Comparison of ENCODE assay signal across 21 cellular contexts in genomic region chr2:1900736-1901135, GRCh38.
DNase-seq lines count a peak whose midpoint lies in the region; ATAC-seq, FAIRE-seq and TF ChIP-seq lines count a peak whose summit lies in the region.
"Had no signal": no experiment of that assay in that cellular context is flagged by ENCODE, and none has a peak within 500 bp of the region (broad histone marks: within the 10 kb centered on the region; RNA-seq: fewer than 3 reads in every experiment).

No MANE protein-coding gene starts in this region.

- H3K4me1 ChIP-seq in H1 (replicated peaks in 1 of 4; ENCODE audit: control insufficient read depth in 3 of 4, insufficient read depth in 4 of 4, low read length in 3 of 4), result no peaks in the 10 kb centered on the region
- H3K4me1 ChIP-seq: left lung, upper lobe of left lung had no signal

- no peaks in the 10 kb centered on the region for H3K4me1 Mint-ChIP-seq in osteocyte (ENCODE audit: unreplicated experiment)
- H3K4me1 Mint-ChIP-seq: activated naive CD4-positive, alpha-beta T cell treated with anti-CD3 and anti-CD28 coated beads, Interleukin-2, amount 50 U/mL, for 24 hours; CD14-positive monocyte had no signal

- no peak overlapping the region for H2BK15ac ChIP-seq in H1 (ENCODE audit: low read length)

- H3K23ac ChIP-seq in H1 (ENCODE audit: insufficient read length), result no peak overlapping the region

- no peak overlapping the region for H2AK5ac ChIP-seq in H1 (ENCODE audit: low read depth, low read length)

- H2BK20ac ChIP-seq in H1 (ENCODE audit: low read length), result no peak overlapping the region

- no peaks in the 10 kb centered on the region for H3K36me3 ChIP-seq in H1 (ENCODE audit: control insufficient read depth in 2 of 4, insufficient read depth in 4 of 4, low read length in 3 of 4)
- H3K36me3 ChIP-seq: left lung, upper lobe of left lung had no signal

- H3K9me3 ChIP-seq in H1 (ENCODE audit: insufficient read depth in 2 of 2, low read depth in 1 of 2, low read length in 1 of 2), result no peaks in the 10 kb centered on the region
- H3K9me3 ChIP-seq: left lung, mucosa of descending colon, upper lobe of left lung had no signal

- no peaks in the 10 kb centered on the region for H3K27me3 ChIP-seq in H1 (replicated peaks in 1 of 4; ENCODE audit: control insufficient read depth in 3 of 4, extremely low read depth in 1 of 4, insufficient read depth in 3 of 4, low read length in 3 of 4)
- H3K27me3 ChIP-seq: upper lobe of left lung had no signal

- no peaks in the 10 kb centered on the region for H3K36me3 Mint-ChIP-seq in osteocyte (ENCODE audit: unreplicated experiment)
- H3K36me3 Mint-ChIP-seq: activated naive CD4-positive, alpha-beta T cell treated with anti-CD3 and anti-CD28 coated beads, Interleukin-2, amount 50 U/mL, for 24 hours; CD14-positive monocyte had no signal

- H3K27ac ChIP-seq in H1 (ENCODE audit: low read depth, low read length), result no peak overlapping the region
- H3K27ac ChIP-seq: GM23248, left lung, upper lobe of left lung had no signal

- no peak overlapping the region for H3K4me3 Mint-ChIP-seq in osteocyte (ENCODE audit: unreplicated experiment)
- H3K4me3 Mint-ChIP-seq: activated naive CD4-positive, alpha-beta T cell treated with anti-CD3 and anti-CD28 coated beads, Interleukin-2, amount 50 U/mL, for 24 hours; CD14-positive monocyte; T-helper 1 cell treated with Interleukin-12 subunit alpha and Interleukin-12 subunit beta and Interleukin-4 antibody, amounts not matched to agents 30 μg/mL and 1 μg/mL, for 36 hours had no signal

- H2AFZ ChIP-seq in H1 (ENCODE audit: low read length), result no peak overlapping the region
- H2AFZ ChIP-seq: GM23248 had no signal

- no peak overlapping the region for H3K4ac ChIP-seq in H1 (replicated peaks; ENCODE audit: insufficient read length, low read depth, low read length)

- WGBS in H1 (ENCODE audit: extremely low coverage in 1 of 2, insufficient coverage in 1 of 2, insufficient read length in 1 of 2, insufficient replicate concordance in 2 of 2, low coverage in 1 of 2, low lambda C conversion rate in 2 of 2, missing lambda C conversion rate in 1 of 2), 2 experiments, result 61% methylated on average over 12 of the region's 12 CpGs; no CpG with 5 or more reads in 1 of the 2 experiments

- H3K4me3 ChIP-seq in H1 (ENCODE audit: extremely low read depth in 1 of 4, insufficient read depth in 2 of 4, low read depth in 3 of 4, low read length in 4 of 4), result no peak overlapping the region
- H3K4me3 ChIP-seq: GM23248, left lung, mucosa of descending colon, upper lobe of left lung had no signal

- no peak overlapping the region for H3K56ac ChIP-seq in H1 (replicated peaks; ENCODE audit: insufficient read length, low read depth, low read length)

- H4K91ac ChIP-seq in H1 (replicated peaks; ENCODE audit: insufficient read length, low read length), result no peak overlapping the region

- H3K4me2 ChIP-seq in H1 (ENCODE audit: insufficient read depth in 1 of 2, low read depth in 2 of 2, low read length in 2 of 2), result no peak overlapping the region

- no peak for ATAC-seq in Right ventricle myocardium inferior
- ATAC-seq: left lung; mucosa of descending colon; sciatic nerve; stimulated activated naive CD8-positive, alpha-beta T cell treated with anti-CD3 and anti-CD28 coated beads, Interleukin-15, Interleukin-2, amounts not matched to agents 100 U/mL and 50 U/mL, for 24 hours had no signal

- no peak for TF ChIP-seq EP300 in H1 (IDR thresholded peaks at IDR 0.05; ENCODE audit: borderline replicate concordance in 1 of 2, low read depth in 2 of 2, low read length in 2 of 2)

- intact Hi-C loops in Right ventricle myocardium inferior (cut with DNase I), result no loop called here

- no peaks in the 10 kb centered on the region for H3K79me2 ChIP-seq in H1 (ENCODE audit: control insufficient read depth in 1 of 2, insufficient read depth in 2 of 2, low read length in 2 of 2)

- H3K9me3 Mint-ChIP-seq in osteocyte (ENCODE audit: unreplicated experiment), result peaks cover 2% of the 10 kb centered on the region
- H3K9me3 Mint-ChIP-seq: activated naive CD4-positive, alpha-beta T cell treated with anti-CD3 and anti-CD28 coated beads, Interleukin-2, amount 50 U/mL, for 24 hours; CD14-positive monocyte; T-helper 1 cell treated with Interleukin-12 subunit alpha and Interleukin-12 subunit beta and Interleukin-4 antibody, amounts not matched to agents 30 μg/mL and 1 μg/mL, for 36 hours had no signal

- TF ChIP-seq RAD21 in H1 (IDR thresholded peaks at IDR 0.05 in 1 of 2, conservative IDR thresholded peaks at IDR 0.05 in 1 of 2; ENCODE audit: low read depth in 2 of 2, low read length in 2 of 2), result peak; percentile 80 to 83

- no peak for TF ChIP-seq POLR2A in H1 (IDR thresholded peaks at IDR 0.05; ENCODE audit: control extremely low read depth in 1 of 2, low read depth in 2 of 2, low read length in 2 of 2)

- H4K20me1 ChIP-seq in H1 (replicated peaks in 1 of 2; ENCODE audit: control insufficient read depth in 1 of 2, insufficient read depth in 2 of 2, low read length in 2 of 2), result peaks cover 0 to 1% of the 10 kb centered on the region in 2 experiments

- TF ChIP-seq CTCF in H1 (IDR thresholded peaks at IDR 0.05; ENCODE audit: control extremely low read depth in 1 of 3, insufficient read depth in 1 of 3, low read depth in 1 of 3, low read length in 3 of 3) (peak; percentile 96 to 99 (median 97)), osteocyte (IDR thresholded peaks at IDR 0.05) (peak; percentile 11)

- H3K79me1 ChIP-seq in H1 (ENCODE audit: low read depth, low read length), result no peaks in the 10 kb centered on the region

- peak; percentile 97 for FAIRE-seq in H1 (lab: Jason Lieb, UNC)
- FAIRE-seq: frontal cortex had no signal

- no peak overlapping the region for H3K9ac ChIP-seq in H1 (replicated peaks in 1 of 4; ENCODE audit: extremely low read depth in 1 of 4, low read depth in 3 of 4, low read length in 3 of 4)
- H3K9ac ChIP-seq: GM23248 had no signal

- H3K14ac ChIP-seq in H1 (ENCODE audit: insufficient read length), result no peak overlapping the region

- 0 out of 2 replicates have a peak overlapping the region, but pooled peaks have one; percentile 6 for H3K18ac ChIP-seq in H1 (ENCODE audit: extremely low read depth, low read length)

- no peak overlapping the region for H4K5ac ChIP-seq in H1 (ENCODE audit: insufficient read length, low read depth, low read length)

- no peaks in the 10 kb centered on the region for H3K23me2 ChIP-seq in H1 (ENCODE audit: low read depth, low read length)

- H2BK5ac ChIP-seq in H1 (ENCODE audit: low read depth, low read length), result no peak overlapping the region

- peak; percentile 32 for DNase-seq in NCI-H748 (lab: John Stamatoyannopoulos, UW; ENCODE audit: unreplicated experiment)
- no peak for DNase-seq in NCI-H748 treated with DMSO at 0.1 percent for 48 hours (lab: John Stamatoyannopoulos, UW)
- peak; percentile 30 to 57 for DNase-seq in NCI-H1930 (lab: John Stamatoyannopoulos, UW)
- peak; percentile 59 to 72 for DNase-seq in H1 (ENCODE audit: low read depth in 1 of 2, low spot score in 2 of 2)
- DNase-seq in osteocyte (ENCODE audit: extremely low spot score, unreplicated experiment), result no peak
- DNase-seq in Right ventricle myocardium inferior (ENCODE audit: missing footprints), result no peak
- DNase-seq in KG1 (lab: John Stamatoyannopoulos, UW), result no peak
- DNase-seq in activated CD8-positive, alpha-beta memory T cell treated with anti-CD3 and anti-CD28 coated beads, Interleukin-2, amount 50 U/mL, for 48 hours, result no peak
- DNase-seq: activated CD4-positive, alpha-beta T cell treated with anti-CD3 and anti-CD28 coated beads, Interleukin-2, amount 50 U/mL, for 4 hours; activated T-cell treated with anti-CD3 and anti-CD28 coated beads, Interleukin-2, amount 50 U/mL, for 1 hour; GM23248; left lung; mucosa of descending colon; NCI-H1092; stimulated activated naive CD8-positive, alpha-beta T cell treated with anti-CD3 and anti-CD28 coated beads, Interleukin-15, Interleukin-2, amounts not matched to agents 100 U/mL and 50 U/mL, for 24 hours; upper lobe of left lung had no signal

- H2BK120ac ChIP-seq in H1 (replicated peaks; ENCODE audit: low read depth, low read length), result no peak overlapping the region

- H3K27me3 Mint-ChIP-seq in osteocyte (ENCODE audit: unreplicated experiment), result peaks cover 48% of the 10 kb centered on the region
- H3K27me3 Mint-ChIP-seq: activated naive CD4-positive, alpha-beta T cell treated with anti-CD3 and anti-CD28 coated beads, Interleukin-2, amount 50 U/mL, for 24 hours had no signal

- POLR2A ChIA-PET in H1 (lab: Charles Lee; ENCODE audit: partially characterized antibody), result no interaction called here

- H3K27ac Mint-ChIP-seq in osteocyte (ENCODE audit: unreplicated experiment), result no peak overlapping the region
- H3K27ac Mint-ChIP-seq: activated naive CD4-positive, alpha-beta T cell treated with anti-CD3 and anti-CD28 coated beads, Interleukin-2, amount 50 U/mL, for 24 hours; T-helper 1 cell treated with Interleukin-12 subunit alpha and Interleukin-12 subunit beta and Interleukin-4 antibody, amounts not matched to agents 30 μg/mL and 1 μg/mL, for 36 hours had no signal

- CTCF ChIA-PET in H1 (lab: Charles Lee; ENCODE audit: partially characterized antibody), result interaction anchor here (0.6 to 6.5 kb wide), 15 partner anchors 9 to 387 kb away, joined by 3 to 111 read pairs (median 4); no protein-coding TSS in a partner anchor

- H4K8ac ChIP-seq in H1 (ENCODE audit: extremely low read depth, insufficient read depth, low read length), result no peak overlapping the region; the same call in 1 of the 2 replicates

- no peak overlapping the region for H2BK12ac ChIP-seq in H1 (ENCODE audit: low read depth, low read length)

TF ChIP-seq in H1, 55 proteins besides CTCF, POLR2A, EP300 and RAD21:
- TF ChIP-seq POU5F1 (IDR thresholded peaks at IDR 0.05; ENCODE audit: low read depth, low read length) (no peak), CREB1 (IDR thresholded peaks at IDR 0.05) (peak; percentile 62; the same call in 1 of the 2 replicates), MAX (IDR thresholded peaks at IDR 0.05) (peak; percentile 45; the same call in 1 of the 2 replicates), TEAD4 (IDR thresholded peaks at IDR 0.05; ENCODE audit: low read depth, low read length) (peak; percentile 91)

Comparison
In these comparisons a context has a peak if more than half of its experiments do, and no peak if none do; other contexts are left out.
1. DNase-seq: peak in NCI-H748 (single experiment), NCI-H1930 (2 of 2) and H1 (2 of 2); none in NCI-H748 treated with DMSO at 0.1 percent for 48 hours (single experiment), osteocyte (single experiment), Right ventricle myocardium inferior (single experiment), KG1 (single experiment) and activated CD8-positive, alpha-beta memory T cell treated with anti-CD3 and anti-CD28 coated beads, Interleukin-2, amount 50 U/mL, for 48 hours (single experiment).